24 cellular contexts compared by ENCODE assay signal in genomic region chr4:2338754-2339457, GRCh38.
DNase-seq lines count a peak whose midpoint lies in the region; ATAC-seq and TF ChIP-seq lines count a peak whose summit lies in the region.
"Had no signal": no experiment of that assay in that cellular context is flagged by ENCODE, and none has a peak within 500 bp of the region (broad histone marks: within the 10 kb centered on the region; RNA-seq: fewer than 3 reads in every experiment).

No MANE protein-coding gene starts in this region.

- no peak overlapping the region for H3K4me3 Mint-ChIP-seq in stimulated activated naive CD8-positive, alpha-beta T cell treated with anti-CD3 and anti-CD28 coated beads, Interleukin-15, amount 100 ng/mL, for 72 hours
- H3K4me3 Mint-ChIP-seq: activated CD4-positive, alpha-beta memory T cell treated with anti-CD3 and anti-CD28 coated beads, Interleukin-2, amount 10 ng/mL, durations not matched to agents 7 days and 5 days; activated naive CD8-positive, alpha-beta T cell treated with anti-CD3 and anti-CD28 coated beads for 36 hours; brain; CD4-positive, alpha-beta memory T cell; neural progenitor cell had no signal

- no peak overlapping the region for H3K27ac Mint-ChIP-seq in stimulated activated naive CD8-positive, alpha-beta T cell treated with anti-CD3 and anti-CD28 coated beads, Interleukin-15, amount 100 ng/mL, for 72 hours
- H3K27ac Mint-ChIP-seq: activated CD4-positive, alpha-beta memory T cell treated with anti-CD3 and anti-CD28 coated beads, Interleukin-2, amount 10 ng/mL, durations not matched to agents 7 days and 5 days; activated naive CD8-positive, alpha-beta T cell treated with anti-CD3 and anti-CD28 coated beads for 36 hours; brain; CD4-positive, alpha-beta memory T cell; neural progenitor cell had no signal

- H3K27me3 Mint-ChIP-seq in stimulated activated naive CD8-positive, alpha-beta T cell treated with anti-CD3 and anti-CD28 coated beads, Interleukin-15, amount 100 ng/mL, for 72 hours: no peaks in the 10 kb centered on the region
- H3K27me3 Mint-ChIP-seq: activated CD4-positive, alpha-beta memory T cell treated with anti-CD3 and anti-CD28 coated beads, Interleukin-2, amount 10 ng/mL, durations not matched to agents 7 days and 5 days; activated naive CD8-positive, alpha-beta T cell treated with anti-CD3 and anti-CD28 coated beads for 36 hours; CD4-positive, alpha-beta memory T cell had no signal

- H3K27ac ChIP-seq in foreskin keratinocyte: no peak overlapping the region
- H3K27ac ChIP-seq: heart right ventricle, KMS-11, neural progenitor cell, testis had no signal

- no peak for ATAC-seq in stimulated activated naive CD8-positive, alpha-beta T cell treated with anti-CD3 and anti-CD28 coated beads, Interleukin-15, Interleukin-2, amounts not matched to agents 100 U/mL and 50 U/mL, for 24 hours
- no peak for ATAC-seq in stimulated activated naive CD8-positive, alpha-beta T cell treated with anti-CD3 and anti-CD28 coated beads, Interleukin-15, amount 100 ng/mL, for 72 hours
- ATAC-seq in foreskin keratinocyte: peak; percentile 42
- no peak for ATAC-seq in GM21423 (IDR thresholded peaks at IDR 0.05; ENCODE audit: unreplicated experiment)
- ATAC-seq: heart right ventricle, Right ventricle myocardium inferior had no signal

- peak; percentile 1 for DNase-seq in stimulated activated naive CD8-positive, alpha-beta T cell treated with anti-CD3 and anti-CD28 coated beads, Interleukin-15, Interleukin-2, amounts not matched to agents 100 U/mL and 50 U/mL, for 24 hours
- DNase-seq in stimulated activated naive CD8-positive, alpha-beta T cell treated with anti-CD3 and anti-CD28 coated beads, Interleukin-15, amount 100 ng/mL, for 72 hours: no peak
- DNase-seq in foreskin keratinocyte (no peak), mucosa of gallbladder (ENCODE audit: low spot score) (peak; percentile 9), GOT3 (lab: John Stamatoyannopoulos, UW) (no peak), GM19238 (ENCODE audit: insufficient read length, low spot score) (no peak)
- DNase-seq: activated CD4-positive, alpha-beta memory T cell treated with anti-CD3 and anti-CD28 coated beads, Interleukin-2, amount 10 ng/mL, durations not matched to agents 7 days and 5 days; activated naive CD8-positive, alpha-beta T cell treated with anti-CD3 and anti-CD28 coated beads for 36 hours; activated T-cell treated with anti-CD3 and anti-CD28 coated beads, Interleukin-2, amount 50 U/mL, for 48 hours; CD4-positive, alpha-beta memory T cell; cortex of kidney; heart right ventricle; midbrain; NCI-H1092; NCI-H2107; NCI-H69; stimulated activated CD4-positive, alpha-beta T cell treated with anti-CD3 and anti-CD28 coated beads, Interleukin-12 subunit alpha, Interleukin-12 subunit beta, amount 100 ng/mL, for 4 hours; SW 1271 had no signal

- H3K4me1 ChIP-seq in foreskin keratinocyte: no peaks in the 10 kb centered on the region
- H3K4me1 ChIP-seq: heart right ventricle, neural progenitor cell, testis had no signal

- H3K4me1 Mint-ChIP-seq in stimulated activated naive CD8-positive, alpha-beta T cell treated with anti-CD3 and anti-CD28 coated beads, Interleukin-15, amount 100 ng/mL, for 72 hours: peaks cover 6% of the 10 kb centered on the region
- H3K4me1 Mint-ChIP-seq: activated CD4-positive, alpha-beta memory T cell treated with anti-CD3 and anti-CD28 coated beads, Interleukin-2, amount 10 ng/mL, durations not matched to agents 7 days and 5 days; activated naive CD8-positive, alpha-beta T cell treated with anti-CD3 and anti-CD28 coated beads for 36 hours; brain had no signal

- TF ChIP-seq CTCF in foreskin keratinocyte (conservative IDR thresholded peaks at IDR 0.05): no peak

- no peaks in the 10 kb centered on the region for H3K27me3 ChIP-seq in foreskin keratinocyte
- H3K27me3 ChIP-seq: heart right ventricle, neural progenitor cell, testis had no signal

- no peaks in the 10 kb centered on the region for H3K9me3 Mint-ChIP-seq in stimulated activated naive CD8-positive, alpha-beta T cell treated with anti-CD3 and anti-CD28 coated beads, Interleukin-15, amount 100 ng/mL, for 72 hours
- H3K9me3 Mint-ChIP-seq: activated CD4-positive, alpha-beta memory T cell treated with anti-CD3 and anti-CD28 coated beads, Interleukin-2, amount 10 ng/mL, durations not matched to agents 7 days and 5 days; activated naive CD8-positive, alpha-beta T cell treated with anti-CD3 and anti-CD28 coated beads for 36 hours; CD4-positive, alpha-beta memory T cell; neural progenitor cell had no signal

Comparison
In these comparisons a context has a peak if more than half of its experiments do, and no peak if none do; other contexts are left out.
1. DNase-seq: peak in stimulated activated naive CD8-positive, alpha-beta T cell treated with anti-CD3 and anti-CD28 coated beads, Interleukin-15, Interleukin-2, amounts not matched to agents 100 U/mL and 50 U/mL, for 24 hours (single experiment) and mucosa of gallbladder (single experiment); none in stimulated activated naive CD8-positive, alpha-beta T cell treated with anti-CD3 and anti-CD28 coated beads, Interleukin-15, amount 100 ng/mL, for 72 hours (0 of 2), foreskin keratinocyte (0 of 2), GOT3 (single experiment) and GM19238 (single experiment).